In genomic region chr17:1684307-1685189, GRCh38 we compare ENCODE assay signal across 8 cellular contexts. TPM values are rescaled to one million over a fixed set of nuclear protein-coding genes. Genes with fewer than 3 reads are reported as not detected.
DNase-seq lines count a peak whose midpoint lies in the region; ATAC-seq and TF ChIP-seq lines count a peak whose summit lies in the region.

Gene PRPF8, minus strand, starts transcription at chr17:1684867. Its CDS starts 296 bp downstream, at chr17:1684571.

- peak within 1 kb of the TSS; percentile 81 for H3K4me3 ChIP-seq in GM06990 (replicated peaks; ENCODE audit: low read depth, low read length)

- peak; percentile 93 for ATAC-seq in HG02588 (IDR thresholded peaks at IDR 0.05; ENCODE audit: unreplicated experiment)
- ATAC-seq in SK-N-SH treated with all-trans-retinoic acid at 6 μM for 48 hours, result peak; percentile 99

- H3K36me3 Mint-ChIP-seq in activated naive CD4-positive, alpha-beta T cell treated with anti-CD3 and anti-CD28 coated beads, Interleukin-2, amount 50 U/mL, for 24 hours, result peaks cover 20% of the 10 kb centered on the region

- no peaks in the 10 kb centered on the region for H3K9me3 Mint-ChIP-seq in activated naive CD4-positive, alpha-beta T cell treated with anti-CD3 and anti-CD28 coated beads, Interleukin-2, amount 50 U/mL, for 24 hours

- DNase-seq in GM06990 (ENCODE audit: extremely low read depth, insufficient read length), result peak; percentile 95
- peak; percentile 96 for DNase-seq in NCI-H1092 (lab: John Stamatoyannopoulos, UW)
- peak; percentile 88 for DNase-seq in glomerular endothelial cell (ENCODE audit: extremely low read depth, low read depth, low spot score)
- peak; percentile 96 for DNase-seq in occipital lobe (lab: John Stamatoyannopoulos, UW)

- peaks cover 23% of the 10 kb centered on the region for H3K36me3 ChIP-seq in GM06990 (ENCODE audit: control insufficient read depth, insufficient read depth, low read length)

- no peaks in the 10 kb centered on the region for H3K27me3 Mint-ChIP-seq in activated naive CD4-positive, alpha-beta T cell treated with anti-CD3 and anti-CD28 coated beads, Interleukin-2, amount 50 U/mL, for 24 hours

- TF ChIP-seq CTCF in GM06990 (IDR thresholded peaks at IDR 0.05; ENCODE audit: insufficient read depth, low read length, poor library complexity, severe bottlenecking), result no peak

- H3K27ac Mint-ChIP-seq in activated naive CD4-positive, alpha-beta T cell treated with anti-CD3 and anti-CD28 coated beads, Interleukin-2, amount 50 U/mL, for 24 hours, result peak within 1 kb of the TSS; percentile 100

- H3K27me3 ChIP-seq in GM06990 (replicated peaks; ENCODE audit: control insufficient read depth, insufficient read depth, low read length), result no peaks in the 10 kb centered on the region

- H3K4me1 Mint-ChIP-seq in activated naive CD4-positive, alpha-beta T cell treated with anti-CD3 and anti-CD28 coated beads, Interleukin-2, amount 50 U/mL, for 24 hours, result peaks cover 53% of the 10 kb centered on the region

- peak within 1 kb of the TSS; percentile 100 for H3K4me3 Mint-ChIP-seq in activated naive CD4-positive, alpha-beta T cell treated with anti-CD3 and anti-CD28 coated beads, Interleukin-2, amount 50 U/mL, for 24 hours

- H3K27ac ChIP-seq in temporal lobe (ENCODE audit: low read depth, low read length), result peak within 1 kb of the TSS; percentile 74

TF ChIP-seq in SK-N-SH treated with all-trans-retinoic acid at 6 μM for 48 hours, 23 proteins besides CTCF, POLR2A, EP300 and RAD21:
- no peak for TF ChIP-seq ZNF8 (CRISPR knock-in tag; IDR thresholded peaks at IDR 0.05)
- TF ChIP-seq POU6F1 (CRISPR knock-in tag; IDR thresholded peaks at IDR 0.05; ENCODE audit: borderline replicate concordance, low read depth), result no peak
- no peak for TF ChIP-seq TOX (CRISPR knock-in tag; IDR thresholded peaks at IDR 0.05; ENCODE audit: borderline replicate concordance)
- TF ChIP-seq ZNF565 (CRISPR knock-in tag; conservative IDR thresholded peaks at IDR 0.05; ENCODE audit: low read depth), result no peak
- no peak for TF ChIP-seq PATZ1 (CRISPR knock-in tag; IDR thresholded peaks at IDR 0.05; ENCODE audit: borderline replicate concordance)
- TF ChIP-seq GLIS3 (CRISPR knock-in tag; IDR thresholded peaks at IDR 0.05), result no peak
- no peak for TF ChIP-seq ESRRG (CRISPR knock-in tag; IDR thresholded peaks at IDR 0.05)
- no peak for TF ChIP-seq TCF4 (CRISPR knock-in tag; IDR thresholded peaks at IDR 0.05; ENCODE audit: borderline replicate concordance)
- TF ChIP-seq CSDC2 (CRISPR knock-in tag; IDR thresholded peaks at IDR 0.05), result no peak
- TF ChIP-seq CREB5 (CRISPR knock-in tag; IDR thresholded peaks at IDR 0.05; ENCODE audit: low read depth), result no peak
- no peak for TF ChIP-seq SNAI2 (CRISPR knock-in tag; IDR thresholded peaks at IDR 0.05)
- no peak for TF ChIP-seq ZNF70 (CRISPR knock-in tag; IDR thresholded peaks at IDR 0.05)
- TF ChIP-seq BACH2 (CRISPR knock-in tag; IDR thresholded peaks at IDR 0.05; ENCODE audit: borderline replicate concordance), result no peak
TF ChIP-seq in SK-N-SH treated with all-trans-retinoic acid at 6 μM for 48 hours: peak in this region for 0.

RNA-seq across cellular contexts. Expression of gene PRPF8, which starts in this region (rescaled TPM):
- total RNA-seq in glomerular endothelial cell (175 and 180 TPM in 2 replicates), occipital lobe (71.1 TPM), temporal lobe (132 TPM)

Comparison
In these comparisons a context has a peak if more than half of its experiments do, and no peak if none do; other contexts are left out.
1. Peak in every context shown above with its lines: DNase-seq, ATAC-seq, H3K4me3 ChIP-seq and H3K27ac ChIP-seq.